In the genomic region with DNA sequence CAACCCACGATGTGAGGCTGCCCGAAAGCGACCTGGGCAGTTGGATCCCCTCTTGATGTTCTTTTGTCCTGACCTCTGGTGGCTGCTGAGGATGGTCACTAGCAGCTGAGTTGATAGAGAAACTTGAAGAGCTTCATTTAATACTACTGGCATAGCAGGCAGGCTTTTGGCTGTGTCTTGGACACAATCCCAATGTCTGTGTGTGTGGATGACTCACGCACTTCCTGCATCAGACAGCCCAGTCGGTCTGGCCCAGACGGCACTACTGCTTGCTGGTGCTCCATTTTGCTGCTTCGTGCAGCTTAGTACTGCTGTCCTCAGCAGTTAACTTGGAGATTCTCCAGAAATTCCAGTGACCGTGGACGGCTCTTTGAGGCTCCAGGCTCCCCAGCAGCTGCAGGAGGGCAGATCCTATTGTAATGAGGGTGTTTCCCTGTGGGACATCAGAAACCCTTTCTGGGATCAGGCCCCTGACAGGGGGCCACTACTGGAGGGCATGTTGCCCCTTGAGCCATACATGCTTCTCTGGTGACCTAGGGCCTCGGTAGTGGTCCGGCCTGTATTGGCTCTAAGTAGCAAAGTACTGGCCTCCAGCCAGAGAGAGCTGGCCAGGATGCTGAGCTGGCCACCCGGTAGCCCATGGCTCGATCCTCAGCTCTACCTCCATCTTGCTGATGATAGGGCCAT, we compare ENCODE assay signal across 8 cellular contexts.
DNase-seq lines count a peak whose midpoint lies in the region; ATAC-seq and TF ChIP-seq lines count a peak whose summit lies in the region.

No MANE protein-coding gene starts in this region.

- peak overlapping the region; percentile 0 for H3K4me3 ChIP-seq in rectal smooth muscle tissue (ENCODE audit: low read length)

- no peaks in the 10 kb centered on the region for H3K36me3 Mint-ChIP-seq in activated T-cell treated with anti-CD3 and anti-CD28 coated beads, Interleukin-2, amount 50 U/mL, for 24 hours (ENCODE audit: low read depth)

- peak overlapping the region; percentile 36 for H3K27ac ChIP-seq in rectal smooth muscle tissue (ENCODE audit: low read depth, low read length)

- no peak overlapping the region for H3K4me3 Mint-ChIP-seq in activated T-cell treated with anti-CD3 and anti-CD28 coated beads, Interleukin-2, amount 50 U/mL, for 24 hours

- H3K27me3 ChIP-seq in rectal smooth muscle tissue (ENCODE audit: control insufficient read depth, insufficient read depth, low read length) = no peaks in the 10 kb centered on the region

- peaks cover 7% of the 10 kb centered on the region for H3K9me3 Mint-ChIP-seq in activated T-cell treated with anti-CD3 and anti-CD28 coated beads, Interleukin-2, amount 50 U/mL, for 24 hours

- peaks cover 9% of the 10 kb centered on the region for H3K4me1 ChIP-seq in rectal smooth muscle tissue (ENCODE audit: control insufficient read depth, insufficient read depth, low read length)

- no peaks in the 10 kb centered on the region for H3K4me1 Mint-ChIP-seq in activated T-cell treated with anti-CD3 and anti-CD28 coated beads, Interleukin-2, amount 50 U/mL, for 24 hours (ENCODE audit: low read depth)

- H3K27ac Mint-ChIP-seq in activated T-cell treated with anti-CD3 and anti-CD28 coated beads, Interleukin-2, amount 50 U/mL, for 24 hours = no peak overlapping the region

- H3K36me3 ChIP-seq in rectal smooth muscle tissue (ENCODE audit: control insufficient read depth, insufficient read depth, low read length) = no peaks in the 10 kb centered on the region

- ATAC-seq in SK-N-SH treated with all-trans-retinoic acid at 6 μM for 48 hours (peak; percentile 100), HG03521 (IDR thresholded peaks at IDR 0.05; ENCODE audit: unreplicated experiment) (no peak), GM21825 (IDR thresholded peaks at IDR 0.05; ENCODE audit: unreplicated experiment) (no peak), HG03460 (IDR thresholded peaks at IDR 0.05; ENCODE audit: unreplicated experiment) (no peak)

- DNase-seq in GDM1 (lab: John Stamatoyannopoulos, UW) (peak; percentile 70), glomerular visceral epithelial cell (ENCODE audit: extremely low spot score) (peak; percentile 96)
- DNase-seq in activated T-cell treated with anti-CD3 and anti-CD28 coated beads, Interleukin-2, amount 50 U/mL, for 24 hours = no peak

- no peak overlapping the region for H3K9ac ChIP-seq in rectal smooth muscle tissue (ENCODE audit: low read length)

- peaks cover 7% of the 10 kb centered on the region for H3K27me3 Mint-ChIP-seq in activated T-cell treated with anti-CD3 and anti-CD28 coated beads, Interleukin-2, amount 50 U/mL, for 24 hours

TF ChIP-seq in SK-N-SH treated with all-trans-retinoic acid at 6 μM for 48 hours, 23 proteins besides CTCF, POLR2A, EP300 and RAD21:
- 0 out of 2 replicates have a peak, but pooled peaks have one; percentile 36 for TF ChIP-seq ZFP3 (CRISPR knock-in tag; IDR thresholded peaks at IDR 0.05)
- no peak for TF ChIP-seq ZNF565 (CRISPR knock-in tag; conservative IDR thresholded peaks at IDR 0.05; ENCODE audit: low read depth)
- TF ChIP-seq, protein P1, sequence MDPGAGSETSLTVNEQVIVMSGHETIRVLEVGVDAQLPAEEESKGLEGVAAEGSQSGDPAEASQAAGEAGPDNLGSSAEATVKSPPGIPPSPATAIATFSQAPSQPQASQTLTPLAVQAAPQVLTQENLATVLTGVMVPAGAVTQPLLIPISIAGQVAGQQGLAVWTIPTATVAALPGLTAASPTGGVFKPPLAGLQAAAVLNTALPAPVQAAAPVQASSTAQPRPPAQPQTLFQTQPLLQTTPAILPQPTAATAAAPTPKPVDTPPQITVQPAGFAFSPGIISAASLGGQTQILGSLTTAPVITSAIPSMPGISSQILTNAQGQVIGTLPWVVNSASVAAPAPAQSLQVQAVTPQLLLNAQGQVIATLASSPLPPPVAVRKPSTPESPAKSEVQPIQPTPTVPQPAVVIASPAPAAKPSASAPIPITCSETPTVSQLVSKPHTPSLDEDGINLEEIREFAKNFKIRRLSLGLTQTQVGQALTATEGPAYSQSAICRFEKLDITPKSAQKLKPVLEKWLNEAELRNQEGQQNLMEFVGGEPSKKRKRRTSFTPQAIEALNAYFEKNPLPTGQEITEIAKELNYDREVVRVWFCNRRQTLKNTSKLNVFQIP (CRISPR knock-in tag; IDR thresholded peaks at IDR 0.05; ENCODE audit: borderline replicate concordance, low read depth) = no peak
- TF ChIP-seq ZNF70 (CRISPR knock-in tag; IDR thresholded peaks at IDR 0.05) = no peak
- no peak for TF ChIP-seq ZC3H10 (CRISPR knock-in tag; IDR thresholded peaks at IDR 0.05)
- no peak for TF ChIP-seq ZNF8 (CRISPR knock-in tag; IDR thresholded peaks at IDR 0.05)
